In genomic region chr13:99160415-99160814, GRCh38 we compare ENCODE assay signal across 1 cellular context.
TF ChIP-seq lines count a peak whose summit lies in the region.

No MANE protein-coding gene starts in this region.

TF ChIP-seq in IMR-90, 13 proteins besides CTCF, POLR2A, EP300 and RAD21 (continued from another document):
- TF ChIP-seq CHD1 (IDR thresholded peaks at IDR 0.05; ENCODE audit: low read depth, low read length) (no peak), SMC3 (IDR thresholded peaks at IDR 0.05; ENCODE audit: low read depth, low read length) (no peak), MAFK (IDR thresholded peaks at IDR 0.05; ENCODE audit: low read depth, low read length) (no peak), CEBPB (IDR thresholded peaks at IDR 0.05; ENCODE audit: low read depth, low read length) (no peak), MAZ (IDR thresholded peaks at IDR 0.05; ENCODE audit: borderline replicate concordance, low read depth, low read length) (no peak), RCOR1 (IDR thresholded peaks at IDR 0.05; ENCODE audit: insufficient replicate concordance, low read length) (no peak), FOS (IDR thresholded peaks at IDR 0.05; ENCODE audit: low read depth, low read length) (no peak)
